In the genomic region with DNA sequence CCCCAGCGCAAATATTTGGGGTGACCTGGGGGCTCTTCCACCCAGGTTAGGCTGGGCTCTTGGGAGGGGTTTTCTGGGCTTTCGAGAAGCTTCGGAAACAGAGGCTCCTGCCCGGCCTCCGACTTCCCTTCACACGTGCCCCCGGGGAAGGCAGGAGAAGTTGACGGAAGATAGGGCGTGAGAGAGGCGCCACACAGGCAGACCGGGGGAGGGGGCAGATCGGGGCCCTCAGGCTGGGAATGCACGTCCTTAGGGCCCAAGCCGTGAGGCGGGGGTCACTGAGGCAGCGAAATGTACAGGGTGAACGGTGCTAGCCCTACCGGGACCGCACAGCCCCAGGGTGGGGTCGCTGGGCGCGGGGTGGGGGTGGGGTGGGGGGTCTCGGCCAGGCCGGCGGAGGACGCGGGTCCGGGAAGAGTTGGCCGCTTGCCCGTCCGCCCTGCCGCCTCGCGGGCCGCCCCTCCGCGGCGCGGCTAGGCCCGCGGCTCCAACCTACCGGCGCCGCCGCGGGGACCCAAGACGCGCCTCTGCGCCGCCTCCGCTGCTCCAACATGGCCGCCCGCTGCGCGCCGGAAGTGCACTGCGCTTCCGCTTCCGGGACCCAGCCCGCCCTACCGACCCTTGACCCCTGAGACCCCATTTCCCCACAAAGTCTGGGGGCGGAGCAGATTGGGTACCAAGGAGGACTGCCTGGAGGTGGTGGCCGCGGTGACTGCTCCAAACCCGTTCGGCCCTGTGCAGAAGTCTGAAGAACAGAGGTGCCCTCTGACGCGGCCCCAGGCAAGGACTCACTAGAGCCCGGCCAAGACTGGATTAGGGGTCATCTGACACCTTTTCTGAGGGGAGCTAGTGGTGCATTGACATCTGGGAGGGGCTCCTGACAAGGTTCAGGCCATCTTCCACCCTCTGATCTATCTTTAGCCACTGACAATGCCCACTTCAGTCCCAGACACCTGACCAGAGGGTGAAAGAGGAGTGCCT, we compare ENCODE assay signal across 1 cellular context.
A peak's percentile ranks its signal among the peaks of the same experiment; 100 is the strongest.
TF ChIP-seq lines count a peak whose summit lies in the region.

CCDC71 (minus strand) TSS at position 561 of the 981 bp plus-strand sequence. CDS start 2,123 bp downstream, outside the sequence.

TF ChIP-seq in HepG2, 621 proteins besides CTCF, POLR2A, EP300 and RAD21 (continued from another document and continues in another):
- TF ChIP-seq ZNF574 (CRISPR knock-in tag; IDR thresholded peaks at IDR 0.05) (peak; percentile 86), XRCC5 (optimal IDR thresholded peaks at IDR 0.05; ENCODE audit: low read length) (peak; percentile 14), MATR3 (CRISPR knock-in tag; IDR thresholded peaks at IDR 0.05) (no peak), ZNF280D (CRISPR knock-in tag; IDR thresholded peaks at IDR 0.05) (no peak), ZNF737 (CRISPR knock-in tag; IDR thresholded peaks at IDR 0.05; ENCODE audit: borderline replicate concordance) (no peak), DMAP1 (CRISPR knock-in tag; IDR thresholded peaks at IDR 0.05) (peak; percentile 79), BRCA1 (CRISPR knock-in tag; IDR thresholded peaks at IDR 0.05) (no peak), ZKSCAN5 (CRISPR knock-in tag; IDR thresholded peaks at IDR 0.05) (no peak), AKNA (CRISPR knock-in tag; IDR thresholded peaks at IDR 0.05; ENCODE audit: borderline replicate concordance) (no peak), JUN (CRISPR knock-in tag; IDR thresholded peaks at IDR 0.05) (no peak), ZNF317 (CRISPR knock-in tag; IDR thresholded peaks at IDR 0.05) (no peak), MED13 (CRISPR knock-in tag; IDR thresholded peaks at IDR 0.05) (no peak), PHB2 (IDR thresholded peaks at IDR 0.05; ENCODE audit: partially characterized antibody) (no peak), ZMYM4 (CRISPR knock-in tag; IDR thresholded peaks at IDR 0.05) (peak; percentile 73), RCOR2 (CRISPR knock-in tag; IDR thresholded peaks at IDR 0.05) (0 out of 2 replicates have a peak, but pooled peaks have one; percentile 32), ZNF318 (CRISPR knock-in tag; IDR thresholded peaks at IDR 0.05) (no peak), GTF2F1 (IDR thresholded peaks at IDR 0.05; ENCODE audit: low read length) (no peak), SOX13 (IDR thresholded peaks at IDR 0.05) (no peak), SOX13 (CRISPR knock-in tag; conservative IDR thresholded peaks at IDR 0.05 in 1 of 2, IDR thresholded peaks at IDR 0.05 in 1 of 2) (peak in 1 of 2 experiments; percentile 33; a peak in 1 of 4 replicates), ZNF615 (CRISPR knock-in tag; IDR thresholded peaks at IDR 0.05; ENCODE audit: borderline replicate concordance) (no peak), ZNF598 (CRISPR knock-in tag; IDR thresholded peaks at IDR 0.05; ENCODE audit: borderline replicate concordance) (no peak), ZNF687 (CRISPR knock-in tag; IDR thresholded peaks at IDR 0.05) (peak; percentile 86), ZNF432 (CRISPR knock-in tag; IDR thresholded peaks at IDR 0.05; ENCODE audit: borderline replicate concordance) (no peak)
- TF ChIP-seq, protein P1, sequence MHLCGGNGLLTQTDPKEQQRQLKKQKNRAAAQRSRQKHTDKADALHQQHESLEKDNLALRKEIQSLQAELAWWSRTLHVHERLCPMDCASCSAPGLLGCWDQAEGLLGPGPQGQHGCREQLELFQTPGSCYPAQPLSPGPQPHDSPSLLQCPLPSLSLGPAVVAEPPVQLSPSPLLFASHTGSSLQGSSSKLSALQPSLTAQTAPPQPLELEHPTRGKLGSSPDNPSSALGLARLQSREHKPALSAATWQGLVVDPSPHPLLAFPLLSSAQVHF (CRISPR knock-in tag; IDR thresholded peaks at IDR 0.05), result no peak
